Comparison of ENCODE assay signal across 11 cellular contexts in the genomic region with DNA sequence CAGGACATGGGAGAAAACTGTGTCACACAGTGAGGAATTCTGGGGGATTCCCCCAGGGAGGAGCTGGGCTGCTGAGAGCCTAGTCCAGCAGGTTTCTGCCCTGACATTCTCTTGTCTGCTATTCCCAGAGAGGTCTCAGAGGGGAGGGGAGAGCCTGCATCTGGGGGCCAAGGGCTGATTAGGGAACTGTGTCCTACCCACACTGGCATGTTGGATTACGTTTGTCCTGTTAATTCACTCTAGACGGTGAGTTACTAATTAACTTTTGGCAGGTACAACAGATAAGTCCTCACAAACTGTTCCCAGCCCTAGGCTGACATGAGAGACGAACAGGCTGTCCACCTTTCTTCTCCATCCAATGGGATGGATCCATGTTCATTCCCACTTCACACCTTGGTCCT. TPM values are rescaled to one million over a fixed set of nuclear protein-coding genes. Genes with fewer than 3 reads are reported as not detected.
DNase-seq lines count a peak whose midpoint lies in the region; ATAC-seq, FAIRE-seq and TF ChIP-seq lines count a peak whose summit lies in the region.
"Had no signal": no experiment of that assay in that cellular context is flagged by ENCODE, and none has a peak within 500 bp of the region (broad histone marks: within the 10 kb centered on the region; RNA-seq: fewer than 3 reads in every experiment).

No MANE protein-coding gene starts in this region.

- no peak overlapping the region; the same call in none of the 2 replicates for H3K14ac ChIP-seq in IMR-90 (replicated peaks; ENCODE audit: low read depth, low read length)

- peak overlapping the region; percentile 70 for H3K4ac ChIP-seq in IMR-90 (ENCODE audit: low read depth, low read length)

- dilution Hi-C loops in IMR-90 (cut with HindIII; ENCODE audit: low sequenced_read_pairs, unreplicated experiment) = no loop called here

- in situ Hi-C loops in IMR-90 (cut with MboI; ENCODE audit: low sequenced_read_pairs) = no loop called here

- no peak overlapping the region for H2AFZ ChIP-seq in IMR-90 (replicated peaks; ENCODE audit: low read length, poor library complexity)

- TF ChIP-seq CTCF in IMR-90 (conservative IDR thresholded peaks at IDR 0.05; ENCODE audit: low read depth, low read length) (no peak), stomach (IDR thresholded peaks at IDR 0.05) (no peak)

- TF ChIP-seq POLR2A in IMR-90 (IDR thresholded peaks at IDR 0.05; ENCODE audit: low read depth, low read length) (no peak), stomach (IDR thresholded peaks at IDR 0.05) (no peak), GM12892 (IDR thresholded peaks at IDR 0.05; ENCODE audit: low read depth, low read length) (no peak)

- 0 out of 2 replicates have a peak overlapping the region, but pooled peaks have one; percentile 57 for H2BK20ac ChIP-seq in IMR-90 (ENCODE audit: low read depth, low read length)

- no peak overlapping the region for H4K5ac ChIP-seq in IMR-90 (ENCODE audit: low read depth, low read length)

- TF ChIP-seq RAD21 in IMR-90 (IDR thresholded peaks at IDR 0.05; ENCODE audit: low read length) = no peak

- ATAC-seq in IMR-90 (ENCODE audit: low read depth) (no peak), HG03025 (IDR thresholded peaks at IDR 0.05; ENCODE audit: low FRiP score, unreplicated experiment) (no peak)
- ATAC-seq: activated T-cell treated with anti-CD3 and anti-CD28 coated beads, Interleukin-2, amount 50 U/mL, for 4 hours had no signal

- peaks cover 61% of the 10 kb centered on the region for H3K4me1 Mint-ChIP-seq in activated T-helper 2 cell treated with anti-CD3 and anti-CD28 coated beads, Interferon-gamma antibody, Interleukin-2, Interleukin-4, amounts not matched to agents 10 μg/mL and 5 μg/mL and 100 μg/mL, durations not matched to agents 14 hours and 24 hours and 36 hours (ENCODE audit: low read depth)

- no peak overlapping the region for H3K23ac ChIP-seq in IMR-90 (ENCODE audit: low read depth, low read length)

- H4K8ac ChIP-seq in IMR-90 (ENCODE audit: low read depth in 2 of 2, low read length in 2 of 2) = peak overlapping the region in 1 of 2 experiments; percentile 22; a peak in 1 of 4 replicates

- H3K79me1 ChIP-seq in IMR-90 (ENCODE audit: low read depth in 1 of 2, low read length in 2 of 2) = peaks cover 12 to 47% of the 10 kb centered on the region in 2 experiments; a peak in 3 of 4 replicates

- peak overlapping the region; percentile 78 for H2BK5ac ChIP-seq in IMR-90 (ENCODE audit: low read depth, low read length, poor library complexity, severe bottlenecking)

- peaks cover 40% of the 10 kb centered on the region for H3K4me1 ChIP-seq in IMR-90 (ENCODE audit: control insufficient read depth, insufficient read depth, low read length)
- peaks cover 57 to 69% (median 65%) of the 10 kb centered on the region in 4 donors for H3K4me1 ChIP-seq in stomach

- peaks cover 37% of the 10 kb centered on the region for H4K20me1 ChIP-seq in IMR-90 (ENCODE audit: insufficient read depth, low read length)

- no peak overlapping the region for H3K18ac ChIP-seq in IMR-90 (ENCODE audit: low read depth, low read length)

- no peak overlapping the region for H3K4me3 ChIP-seq in IMR-90 (ENCODE audit: insufficient read depth, low read depth, low read length)
- H3K4me3 ChIP-seq in stomach = no peak overlapping the region

- peaks cover 26% of the 10 kb centered on the region for H3K9me1 ChIP-seq in IMR-90 (ENCODE audit: insufficient read depth, low read length)

- peak overlapping the region; percentile 68; the same call in 1 of the 2 replicates for H2BK120ac ChIP-seq in IMR-90 (ENCODE audit: low read depth, low read length)

- H3K27me3 Mint-ChIP-seq in activated T-helper 2 cell treated with anti-CD3 and anti-CD28 coated beads, Interferon-gamma antibody, Interleukin-2, Interleukin-4, amounts not matched to agents 10 μg/mL and 5 μg/mL and 100 μg/mL, durations not matched to agents 14 hours and 24 hours and 36 hours (ENCODE audit: low read depth) = no peaks in the 10 kb centered on the region
- H3K27me3 Mint-ChIP-seq: naive B cell had no signal

- no peak overlapping the region for H3K4me2 ChIP-seq in IMR-90 (ENCODE audit: low read depth, low read length)

- DNase-seq in IMR-90 (no peak), left kidney (ENCODE audit: low read depth, low spot score) (peak; percentile 31), stomach (peak; percentile 31), GM12892 (ENCODE audit: insufficient read length) (no peak), medulla oblongata (ENCODE audit: extremely low spot score) (no peak)
- DNase-seq in activated T-helper 2 cell treated with anti-CD3 and anti-CD28 coated beads, Interferon-gamma antibody, Interleukin-2, Interleukin-4, amounts not matched to agents 10 μg/mL and 5 μg/mL and 100 μg/mL, durations not matched to agents 14 hours and 24 hours and 36 hours (ENCODE audit: low spot score) = no peak
- DNase-seq: activated T-cell treated with anti-CD3 and anti-CD28 coated beads, Interleukin-2, amount 50 U/mL, for 4 hours; erythroblast; naive B cell; NCI-H1694 treated with DMSO at 0.1 percent for 48 hours had no signal

- POLR2A ChIA-PET in IMR-90 (lab: Charles Lee; ENCODE audit: unreplicated experiment) = no interaction called here

- no TSS peak for BruUV-seq in IMR-90 (replicated peaks; lab: Mats Ljungman, UMichigan)

- WGBS in IMR-90 (ENCODE audit: extremely low coverage in 2 of 2, insufficient read length in 1 of 2), 2 experiments = no CpG with 5 or more reads among the region's 3 CpGs
- WGBS in stomach, 5 donors = 33 to 65% (median 47%) methylated on average over 3 of the region's 3 CpGs

- peak overlapping the region; percentile 14 for H3K4me3 Mint-ChIP-seq in activated T-helper 2 cell treated with anti-CD3 and anti-CD28 coated beads, Interferon-gamma antibody, Interleukin-2, Interleukin-4, amounts not matched to agents 10 μg/mL and 5 μg/mL and 100 μg/mL, durations not matched to agents 14 hours and 24 hours and 36 hours (ENCODE audit: low read depth)

- H3K9me3 Mint-ChIP-seq in activated T-helper 2 cell treated with anti-CD3 and anti-CD28 coated beads, Interferon-gamma antibody, Interleukin-2, Interleukin-4, amounts not matched to agents 10 μg/mL and 5 μg/mL and 100 μg/mL, durations not matched to agents 14 hours and 24 hours and 36 hours = no peaks in the 10 kb centered on the region
- H3K9me3 Mint-ChIP-seq: activated T-cell treated with anti-CD3 and anti-CD28 coated beads, Interleukin-2, amount 50 U/mL, for 4 hours; naive B cell had no signal

- H3K27me3 ChIP-seq in IMR-90 (ENCODE audit: control insufficient read depth, insufficient read depth, low read length) = no peaks in the 10 kb centered on the region
- H3K27me3 ChIP-seq in stomach = no peaks in the 10 kb centered on the region

- peak overlapping the region; percentile 97 for H3K27ac Mint-ChIP-seq in activated T-helper 2 cell treated with anti-CD3 and anti-CD28 coated beads, Interferon-gamma antibody, Interleukin-2, Interleukin-4, amounts not matched to agents 10 μg/mL and 5 μg/mL and 100 μg/mL, durations not matched to agents 14 hours and 24 hours and 36 hours

- peak overlapping the region; percentile 18; the same call in 1 of the 3 replicates for H2BK15ac ChIP-seq in IMR-90 (ENCODE audit: low read depth, low read length)

- no peak overlapping the region for H3K56ac ChIP-seq in IMR-90 (ENCODE audit: extremely low read depth, insufficient read depth, low read length)

- CTCF ChIA-PET in IMR-90 (lab: Yijun Ruan, JAX) = no interaction called here

- peak overlapping the region; percentile 1; the same call in 1 of the 2 replicates for H3K27ac ChIP-seq in IMR-90 (ENCODE audit: insufficient read depth, low read length)
- peak overlapping the region; percentile 93 to 100 (median 98) for H3K27ac ChIP-seq in stomach

- H2AK5ac ChIP-seq in IMR-90 (ENCODE audit: low read depth, low read length) = peak overlapping the region; percentile 86; the same call in 1 of the 2 replicates

- no peak for FAIRE-seq in GM12892 (lab: Jason Lieb, UNC)

- H4K91ac ChIP-seq in IMR-90 (ENCODE audit: insufficient read depth, low read depth, low read length) = peak overlapping the region; percentile 26; the same call in 1 of the 2 replicates

- H3K36me3 ChIP-seq in IMR-90 (ENCODE audit: control insufficient read depth, insufficient read depth, low read length) (peaks cover 14% of the 10 kb centered on the region), stomach (peaks cover 0 to 21% (median 15%) of the 10 kb centered on the region in 4 donors)

- TF ChIP-seq EP300 in stomach (IDR thresholded peaks at IDR 0.05) = no peak

- H3K9me3 ChIP-seq in IMR-90 (ENCODE audit: control insufficient read depth, insufficient read depth, low read length) (no peaks in the 10 kb centered on the region), stomach (no peaks in the 10 kb centered on the region)

- intact Hi-C loops in IMR-90 (cut with micrococcal nuclease) = loop anchor here (5.0 kb wide), 1 partner anchor 240 kb away; no protein-coding TSS in a partner anchor
- intact Hi-C loops in activated T-helper 2 cell treated with anti-CD3 and anti-CD28 coated beads, Interferon-gamma antibody, Interleukin-2, Interleukin-4, amounts not matched to agents 10 μg/mL and 5 μg/mL and 100 μg/mL, durations not matched to agents 14 hours and 24 hours and 36 hours (cut with micrococcal nuclease) = loop anchor here (5.0 kb wide), 3 partner anchors 85 to 195 kb away; a partner anchor contains a TSS
- intact Hi-C loops in stomach (cut with DNase I; ENCODE audit: low total_unique reads) = no loop called here

- H3K36me3 Mint-ChIP-seq in activated T-helper 2 cell treated with anti-CD3 and anti-CD28 coated beads, Interferon-gamma antibody, Interleukin-2, Interleukin-4, amounts not matched to agents 10 μg/mL and 5 μg/mL and 100 μg/mL, durations not matched to agents 14 hours and 24 hours and 36 hours (ENCODE audit: low read depth) = peaks cover 67% of the 10 kb centered on the region

- H2AK9ac ChIP-seq in IMR-90 (replicated peaks; ENCODE audit: low read depth, low read length, poor library complexity) = peak overlapping the region; percentile 47

- H3K9ac ChIP-seq in IMR-90 (ENCODE audit: low read depth, low read length) = no peak overlapping the region

RNA-seq across cellular contexts. Expression of a gene that starts 2.6 kb away (rescaled TPM):
- 32.2 and 35.0 TPM in 2 replicates for total RNA-seq in IMR-90 (2012; rRNA removed)
- polyA plus RNA-seq in IMR-90 (2012; rRNA removed) = 483 and 565 TPM in 2 replicates
- 551 and 581 TPM in 2 replicates for polyA plus RNA-seq in IMR-90 (2012; cell fraction: cytosol; rRNA removed)
- 124 and 136 TPM in 2 replicates for polyA plus RNA-seq in IMR-90 (2012; cell fraction: nucleus; rRNA removed; ENCODE audit: low replicate concordance)
- total RNA-seq in activated T-helper 2 cell treated with anti-CD3 and anti-CD28 coated beads, Interferon-gamma antibody, Interleukin-2, Interleukin-4, amounts not matched to agents 10 μg/mL and 5 μg/mL and 100 μg/mL, durations not matched to agents 14 hours and 24 hours and 36 hours = 437 TPM in 2 replicates
- total RNA-seq in stomach = 100 to 1,000 TPM in 1 of 5 donors, 10 to 100 TPM in 3, 1 to 10 TPM in 1; 7.2 to 102 (median 29.5) TPM
- polyA plus RNA-seq in stomach = 100 to 1,000 TPM; 142 to 267 (median 227) TPM
- polyA plus RNA-seq in GM12892 (2012; ENCODE audit: missing spikeins) = 57.0 TPM

RNA-seq across cellular contexts. Expression of a gene that starts 29.2 kb away (rescaled TPM):
- total RNA-seq in IMR-90 (2012; rRNA removed) (3.6 and 5.2 TPM in 2 replicates), stomach (10 to 100 TPM in 3 of 5 donors, 1 to 10 TPM in 2; 7.3 to 12.9 (median 12.2) TPM)
- polyA plus RNA-seq in IMR-90 (2012; rRNA removed) (17.0 and 18.4 TPM in 2 replicates), stomach (10 to 100 TPM; 14.4 to 26.3 (median 19.3) TPM)
- polyA plus RNA-seq in IMR-90 (2012; cell fraction: cytosol; rRNA removed) = 10.1 and 13.9 TPM in 2 replicates
- polyA plus RNA-seq in IMR-90 (2012; cell fraction: nucleus; rRNA removed; ENCODE audit: low replicate concordance) = 151 and 169 TPM in 2 replicates
- 13.1 and 14.2 TPM in 2 replicates for total RNA-seq in activated T-helper 2 cell treated with anti-CD3 and anti-CD28 coated beads, Interferon-gamma antibody, Interleukin-2, Interleukin-4, amounts not matched to agents 10 μg/mL and 5 μg/mL and 100 μg/mL, durations not matched to agents 14 hours and 24 hours and 36 hours
- 13.1 TPM for polyA plus RNA-seq in GM12892 (2012; ENCODE audit: missing spikeins)

RNA-seq across cellular contexts. Expression of a gene that starts 40.5 kb away (rescaled TPM):
- total RNA-seq in IMR-90 (2012; rRNA removed) = not detected in 2 replicates
- polyA plus RNA-seq in IMR-90 (2012; rRNA removed) = 1.3 and 1.6 TPM in 2 replicates
- 0.30 TPM in 1 of 2 replicates, not detected in the other for polyA plus RNA-seq in IMR-90 (2012; cell fraction: cytosol; rRNA removed)
- 0.36 TPM in 1 of 2 replicates, not detected in the other for polyA plus RNA-seq in IMR-90 (2012; cell fraction: nucleus; rRNA removed; ENCODE audit: low replicate concordance)
- 237 and 243 TPM in 2 replicates for total RNA-seq in activated T-helper 2 cell treated with anti-CD3 and anti-CD28 coated beads, Interferon-gamma antibody, Interleukin-2, Interleukin-4, amounts not matched to agents 10 μg/mL and 5 μg/mL and 100 μg/mL, durations not matched to agents 14 hours and 24 hours and 36 hours
- total RNA-seq in stomach = 10 to 100 TPM in 2 of 5 donors, 1 to 10 TPM in 1, not detected in 2; 5.1 to 15.2 (median 10.7) TPM
- 10 to 100 TPM; 27.3 to 68.2 (median 48.7) TPM for polyA plus RNA-seq in stomach
- polyA plus RNA-seq in GM12892 (2012; ENCODE audit: missing spikeins) = 952 TPM

RNA-seq across cellular contexts. Expression of a gene that starts 43.3 kb away (rescaled TPM):
- total RNA-seq in IMR-90 (2012; rRNA removed) = 11.1 and 11.5 TPM in 2 replicates
- polyA plus RNA-seq in IMR-90 (2012; rRNA removed) = 11.2 and 11.8 TPM in 2 replicates
- 4.2 and 4.4 TPM in 2 replicates for polyA plus RNA-seq in IMR-90 (2012; cell fraction: cytosol; rRNA removed)
- polyA plus RNA-seq in IMR-90 (2012; cell fraction: nucleus; rRNA removed; ENCODE audit: low replicate concordance) = 19.2 and 30.7 TPM in 2 replicates
- 39.6 and 39.8 TPM in 2 replicates for total RNA-seq in activated T-helper 2 cell treated with anti-CD3 and anti-CD28 coated beads, Interferon-gamma antibody, Interleukin-2, Interleukin-4, amounts not matched to agents 10 μg/mL and 5 μg/mL and 100 μg/mL, durations not matched to agents 14 hours and 24 hours and 36 hours
- total RNA-seq in stomach = 10 to 100 TPM in 3 of 5 donors, 1 to 10 TPM in 1, under 1 TPM in 1; 0.58 to 21.0 (median 10.3) TPM
- polyA plus RNA-seq in stomach = 1 to 10 TPM; 2.1 to 5.3 (median 2.7) TPM
- 14.7 TPM for polyA plus RNA-seq in GM12892 (2012; ENCODE audit: missing spikeins)

Comparison
In these comparisons a context has a peak if more than half of its experiments do, and no peak if none do; other contexts are left out.
1. DNase-seq: peak in left kidney (single experiment) and stomach (single experiment); none in IMR-90 (single experiment), activated T-helper 2 cell treated with anti-CD3 and anti-CD28 coated beads, Interferon-gamma antibody, Interleukin-2, Interleukin-4, amounts not matched to agents 10 μg/mL and 5 μg/mL and 100 μg/mL, durations not matched to agents 14 hours and 24 hours and 36 hours (single experiment), GM12892 (single experiment) and medulla oblongata (single experiment).
2. RNA of a gene that starts 40.5 kb away (total RNA-seq): 237 to 243 TPM in activated T-helper 2 cell treated with anti-CD3 and anti-CD28 coated beads, Interferon-gamma antibody, Interleukin-2, Interleukin-4, amounts not matched to agents 10 μg/mL and 5 μg/mL and 100 μg/mL, durations not matched to agents 14 hours and 24 hours and 36 hours; 5.1 to 15.2 TPM in stomach and not detected in IMR-90; every median in the first group is over 10 times any median in the second.